ENCODE assay signal across 36 cellular contexts in the genomic region with DNA sequence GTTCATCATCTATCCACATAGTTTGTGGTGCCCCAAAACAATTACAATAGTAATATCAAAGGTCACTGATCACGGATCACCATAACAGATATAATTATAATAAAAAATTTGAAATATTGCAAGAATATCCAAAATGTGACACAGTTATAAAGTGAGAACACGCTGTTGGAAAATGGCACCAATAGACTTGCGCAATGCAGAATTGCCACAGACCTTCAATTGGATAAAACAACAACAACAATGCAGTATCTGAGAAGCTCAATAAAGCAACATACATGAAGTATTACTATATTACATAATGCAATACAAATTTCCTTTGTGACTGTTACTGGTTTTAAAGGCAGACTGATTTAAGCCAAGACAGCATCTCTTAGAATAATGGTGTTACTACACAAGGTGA.
"Had no signal": no experiment of that assay in that cellular context is flagged by ENCODE, and none has a peak within 500 bp of the region (broad histone marks: within the 10 kb centered on the region; RNA-seq: fewer than 3 reads in every experiment).

No MANE protein-coding gene starts in this region.

- H3K4me1 Mint-ChIP-seq: activated B cell treated with CpG ODN at 0.5 μM for 24 hours; activated CD4-positive, alpha-beta T cell treated with anti-CD3 and anti-CD28 coated beads, Interleukin-2, amount 10 ng/mL, durations not matched to agents 24 days and 14 days; activated naive CD4-positive, alpha-beta T cell treated with anti-CD3 and anti-CD28 coated beads, Interleukin-2, amount 10 ng/mL, durations not matched to agents 7 days and 5 days; activated naive CD4-positive, alpha-beta T cell treated with anti-CD3 and anti-CD28 coated beads, Interleukin-2, amount 50 U/mL, for 24 hours; activated naive CD8-positive, alpha-beta T cell treated with anti-CD3 and anti-CD28 coated beads, Interleukin-2, amount 10 ng/mL, durations not matched to agents 7 days and 5 days; activated naive CD8-positive, alpha-beta T cell treated with anti-CD3 and anti-CD28 coated beads, Interleukin-2, amount 50 U/mL, for 24 hours; central memory CD8-positive, alpha-beta T cell had no signal

- H3K36me3 Mint-ChIP-seq: activated CD4-positive, alpha-beta memory T cell treated with anti-CD3 and anti-CD28 coated beads for 36 hours; activated naive CD4-positive, alpha-beta T cell treated with anti-CD3 and anti-CD28 coated beads, Interleukin-2, amount 10 ng/mL, durations not matched to agents 7 days and 5 days; activated naive CD4-positive, alpha-beta T cell treated with anti-CD3 and anti-CD28 coated beads, Interleukin-2, amount 50 U/mL, for 24 hours; activated naive CD8-positive, alpha-beta T cell; activated naive CD8-positive, alpha-beta T cell treated with anti-CD3 and anti-CD28 coated beads, Interleukin-2, amount 10 ng/mL, durations not matched to agents 7 days and 5 days; brain had no signal

- H3K36me3 ChIP-seq: ascending aorta, cardiac muscle cell had no signal

- H3K27ac ChIP-seq: ascending aorta, cardiac muscle cell, VCaP had no signal

- H3K4me1 ChIP-seq: ascending aorta had no signal

- H3K27me3 Mint-ChIP-seq: activated naive CD4-positive, alpha-beta T cell treated with anti-CD3 and anti-CD28 coated beads, Interleukin-2, amount 10 ng/mL, durations not matched to agents 7 days and 5 days; brain had no signal

- H3K27me3 ChIP-seq: ascending aorta, cardiac muscle cell had no signal

- ATAC-seq: activated CD8-positive, alpha-beta T cell treated with anti-CD3 and anti-CD28 coated beads for 36 hours; activated naive CD8-positive, alpha-beta T cell treated with anti-CD3 and anti-CD28 coated beads, Interleukin-2, amount 50 U/mL, for 24 hours had no signal

- H3K27ac Mint-ChIP-seq: activated B cell treated with CpG ODN at 0.5 μM for 24 hours; activated CD4-positive, alpha-beta memory T cell treated with anti-CD3 and anti-CD28 coated beads for 36 hours; activated CD4-positive, alpha-beta T cell treated with anti-CD3 and anti-CD28 coated beads, Interleukin-2, amount 10 ng/mL, durations not matched to agents 24 days and 14 days; activated CD8-positive, alpha-beta T cell treated with anti-CD3 and anti-CD28 coated beads for 36 hours; activated naive CD4-positive, alpha-beta T cell treated with anti-CD3 and anti-CD28 coated beads, Interleukin-2, amount 10 ng/mL, durations not matched to agents 7 days and 5 days; activated naive CD4-positive, alpha-beta T cell treated with anti-CD3 and anti-CD28 coated beads, Interleukin-2, amount 50 U/mL, for 24 hours; activated naive CD8-positive, alpha-beta T cell; activated naive CD8-positive, alpha-beta T cell treated with anti-CD3 and anti-CD28 coated beads, Interleukin-2, amount 10 ng/mL, durations not matched to agents 7 days and 5 days; activated naive CD8-positive, alpha-beta T cell treated with anti-CD3 and anti-CD28 coated beads, Interleukin-2, amount 50 U/mL, for 24 hours; activated T-cell treated with anti-CD3 and anti-CD28 coated beads, Interleukin-2, amount 50 U/mL, for 24 hours; activated T-helper 2 cell treated with anti-CD3 and anti-CD28 coated beads, Interferon-gamma antibody, Interleukin-2, Interleukin-4, amounts not matched to agents 10 μg/mL and 5 μg/mL and 100 μg/mL, durations not matched to agents 14 hours and 24 hours and 36 hours; T-helper 1 cell treated with Interleukin-12 subunit alpha and Interleukin-12 subunit beta and Interleukin-4 antibody, amounts not matched to agents 30 μg/mL and 1 μg/mL, for 36 hours; T-helper 2 cell treated with Interferon-gamma antibody and Interleukin-4, amounts not matched to agents 5 μg/mL and 100 μg/mL, for 36 hours had no signal

- H3K4me3 Mint-ChIP-seq: activated B cell treated with CpG ODN at 0.5 μM for 24 hours; activated CD4-positive, alpha-beta memory T cell treated with anti-CD3 and anti-CD28 coated beads for 36 hours; activated CD4-positive, alpha-beta T cell treated with anti-CD3 and anti-CD28 coated beads, Interleukin-2, amount 10 ng/mL, durations not matched to agents 24 days and 14 days; activated CD8-positive, alpha-beta T cell treated with anti-CD3 and anti-CD28 coated beads for 36 hours; activated naive CD4-positive, alpha-beta T cell treated with anti-CD3 and anti-CD28 coated beads, Interleukin-2, amount 10 ng/mL, durations not matched to agents 7 days and 5 days; activated naive CD4-positive, alpha-beta T cell treated with anti-CD3 and anti-CD28 coated beads, Interleukin-2, amount 50 U/mL, for 24 hours; activated naive CD8-positive, alpha-beta T cell; activated naive CD8-positive, alpha-beta T cell treated with anti-CD3 and anti-CD28 coated beads, Interleukin-2, amount 10 ng/mL, durations not matched to agents 7 days and 5 days; activated naive CD8-positive, alpha-beta T cell treated with anti-CD3 and anti-CD28 coated beads, Interleukin-2, amount 50 U/mL, for 24 hours; activated T-cell treated with anti-CD3 and anti-CD28 coated beads, Interleukin-2, amount 50 U/mL, for 24 hours; central memory CD8-positive, alpha-beta T cell; T-helper 1 cell treated with Interleukin-12 subunit alpha and Interleukin-12 subunit beta and Interleukin-4 antibody, amounts not matched to agents 30 μg/mL and 1 μg/mL, for 36 hours; T-helper 2 cell treated with Interferon-gamma antibody and Interleukin-4, amounts not matched to agents 5 μg/mL and 100 μg/mL, for 36 hours had no signal

- H3K9me3 ChIP-seq: ascending aorta had no signal

- H3K9me3 Mint-ChIP-seq: activated B cell treated with CpG ODN at 0.5 μM for 24 hours; activated CD4-positive, alpha-beta memory T cell treated with anti-CD3 and anti-CD28 coated beads for 36 hours; activated CD4-positive, alpha-beta T cell treated with anti-CD3 and anti-CD28 coated beads, Interleukin-2, amount 10 ng/mL, durations not matched to agents 24 days and 14 days; activated CD8-positive, alpha-beta T cell treated with anti-CD3 and anti-CD28 coated beads for 36 hours; activated naive CD4-positive, alpha-beta T cell treated with anti-CD3 and anti-CD28 coated beads, Interleukin-2, amount 10 ng/mL, durations not matched to agents 7 days and 5 days; activated naive CD4-positive, alpha-beta T cell treated with anti-CD3 and anti-CD28 coated beads, Interleukin-2, amount 50 U/mL, for 24 hours; activated naive CD8-positive, alpha-beta T cell treated with anti-CD3 and anti-CD28 coated beads, Interleukin-2, amount 10 ng/mL, durations not matched to agents 7 days and 5 days; activated naive CD8-positive, alpha-beta T cell treated with anti-CD3 and anti-CD28 coated beads, Interleukin-2, amount 50 U/mL, for 24 hours; activated T-cell treated with anti-CD3 and anti-CD28 coated beads, Interleukin-2, amount 50 U/mL, for 24 hours; activated T-helper 2 cell treated with anti-CD3 and anti-CD28 coated beads, Interferon-gamma antibody, Interleukin-2, Interleukin-4, amounts not matched to agents 10 μg/mL and 5 μg/mL and 100 μg/mL, durations not matched to agents 14 hours and 24 hours and 36 hours; brain; central memory CD8-positive, alpha-beta T cell; T-helper 1 cell treated with Interleukin-12 subunit alpha and Interleukin-12 subunit beta and Interleukin-4 antibody, amounts not matched to agents 30 μg/mL and 1 μg/mL, for 36 hours; T-helper 2 cell treated with Interferon-gamma antibody and Interleukin-4, amounts not matched to agents 5 μg/mL and 100 μg/mL, for 36 hours had no signal

- H3K4me3 ChIP-seq: ascending aorta, cardiac muscle cell had no signal

- FAIRE-seq: bronchial epithelial cell, TTC549 had no signal

- DNase-seq: activated B cell treated with CpG ODN at 0.5 μM for 24 hours; activated CD4-positive, alpha-beta memory T cell treated with anti-CD3 and anti-CD28 coated beads for 36 hours; activated CD4-positive, alpha-beta T cell treated with anti-CD3 and anti-CD28 coated beads for 4 hours; activated CD4-positive, alpha-beta T cell treated with anti-CD3 and anti-CD28 coated beads, Interleukin-2, amount 10 ng/mL, durations not matched to agents 24 days and 14 days; activated CD4-positive, alpha-beta T cell treated with anti-CD3 and anti-CD28 coated beads, Interleukin-2, amount 50 U/mL, for 1 hour; activated CD4-positive, alpha-beta T cell treated with anti-CD3 and anti-CD28 coated beads, Interleukin-2, amount 50 U/mL, for 4 hours; activated CD4-positive, CD25-positive, alpha-beta regulatory T cell treated with anti-CD3 and anti-CD28 coated beads, Interleukin-2, amount 50 U/mL, for 72 hours; activated CD8-positive, alpha-beta memory T cell treated with anti-CD3 and anti-CD28 coated beads, Interleukin-2, amount 50 U/mL, for 4 hours; activated CD8-positive, alpha-beta T cell treated with anti-CD3 and anti-CD28 coated beads for 36 hours; activated effector memory CD4-positive, alpha-beta T cell treated with Interleukin-2 at 50 U/mL for 16 hours; activated gamma-delta T cell; activated naive CD4-positive, alpha-beta T cell treated with anti-CD3 and anti-CD28 coated beads, Interleukin-2, amount 10 ng/mL, durations not matched to agents 7 days and 5 days; activated naive CD4-positive, alpha-beta T cell treated with Interleukin-2 at 50 U/mL for 16 hours; activated naive CD8-positive, alpha-beta T cell treated with anti-CD3 and anti-CD28 coated beads, Interleukin-2, amount 10 ng/mL, durations not matched to agents 7 days and 5 days; activated naive CD8-positive, alpha-beta T cell treated with anti-CD3 and anti-CD28 coated beads, Interleukin-2, amount 50 U/mL, for 24 hours; activated T-cell treated with anti-CD3 and anti-CD28 coated beads, Interleukin-2, amount 50 U/mL, for 24 hours; activated T-cell treated with anti-CD3 and anti-CD28 coated beads, Interleukin-2, amount 50 U/mL, for 48 hours; amygdala; anterior cingulate cortex; caudate nucleus; cerebellar nuclear complex; T-helper 1 cell; T-helper 2 cell; T-helper 9 cell had no signal
